8 cellular contexts compared by ENCODE assay signal in genomic region chr2:111491618-111492017, GRCh38.
DNase-seq lines count a peak whose midpoint lies in the region; ATAC-seq and TF ChIP-seq lines count a peak whose summit lies in the region.
"Not testable (repeated sequence)": the region's sequence is repeated elsewhere in the genome, so short reads cannot be mapped to it uniquely, and the experiment has no call there.

No MANE protein-coding gene starts in this region.

- H3K36me3 ChIP-seq in ACC112 (ENCODE audit: insufficient read depth, low read length); GM23248 (ENCODE audit: low read depth); Panc1 (ENCODE audit: control insufficient read depth, insufficient read depth, low read length); brain microvascular endothelial cell (replicated peaks); osteoblast (ENCODE audit: insufficient read depth, low read length): not testable (repeated sequence)

- peaks cover 14% of the 10 kb centered on the region for H3K36me3 Mint-ChIP-seq in activated CD4-positive, alpha-beta T cell treated with anti-CD3 and anti-CD28 coated beads, Interleukin-2, amount 10 ng/mL, durations not matched to agents 7 days and 5 days (ENCODE audit: low read depth)
- H3K36me3 Mint-ChIP-seq in activated T-helper 17 cell treated with anti-CD3 and anti-CD28 coated beads, Interleukin-2, amount 50 U/mL, for 72 hours (ENCODE audit: low read depth) = not testable (repeated sequence)

- H3K4me2 ChIP-seq in GM23248 (ENCODE audit: unreplicated experiment) (peak overlapping the region; percentile 49), osteoblast (ENCODE audit: insufficient read depth, low read length) (peak overlapping the region; percentile 48)

- POLR2A ChIA-PET in Panc1 (lab: Charles Lee); activated CD4-positive, alpha-beta T cell treated with anti-CD3 and anti-CD28 coated beads, Interleukin-2, amount 10 ng/mL, durations not matched to agents 7 days and 5 days (lab: Charles Lee): not testable (repeated sequence)

- H3K4me1 ChIP-seq in ACC112 (ENCODE audit: control insufficient read depth, insufficient read depth, low read length, unreplicated experiment) (peaks cover 19% of the 10 kb centered on the region), GM23248 (ENCODE audit: insufficient read depth) (peaks cover 25% of the 10 kb centered on the region), osteoblast (ENCODE audit: insufficient read depth, low read length) (peaks cover 18% of the 10 kb centered on the region)
- not testable (repeated sequence) for H3K4me1 ChIP-seq in Panc1 (ENCODE audit: control insufficient read depth, insufficient read depth, low read length)

- H3K27ac ChIP-seq in ACC112 (ENCODE audit: low read depth, low read length) = peak overlapping the region; percentile 29; the same call in 1 of the 2 replicates
- peak overlapping the region; percentile 68 for H3K27ac ChIP-seq in GM23248
- H3K27ac ChIP-seq in Panc1 (ENCODE audit: low read length) = 0 out of 2 replicates have a peak overlapping the region, but pooled peaks have one; percentile 44
- not testable (repeated sequence) for H3K27ac ChIP-seq in brain microvascular endothelial cell
- H3K27ac ChIP-seq in osteoblast (ENCODE audit: low read depth, low read length) = peak overlapping the region; percentile 12

- peaks cover 21% of the 10 kb centered on the region for H3F3A ChIP-seq in GM23248 (ENCODE audit: insufficient read depth)

- intact Hi-C loops in Panc1 (cut with micrococcal nuclease; ENCODE audit: unreplicated experiment) = not testable (repeated sequence)

- BruUV-seq in Panc1 (replicated peaks; lab: Mats Ljungman, UMichigan) = not testable (repeated sequence)

- not testable (repeated sequence) for ATAC-seq in Panc1; activated T-helper 17 cell treated with anti-CD3 and anti-CD28 coated beads, Interleukin-2, amount 50 U/mL, for 72 hours (replicated peaks)

- H3K9me2 ChIP-seq in GM23248 (ENCODE audit: insufficient read depth) = not testable (repeated sequence)

- WGBS in GM23248 (ENCODE audit: low coverage in 1 of 2, low lambda C conversion rate in 2 of 2, missing lambda C conversion rate in 2 of 2), 2 experiments = 27 to 40% methylated on average over 4 of the region's 4 CpGs

- TF ChIP-seq CTCF in Panc1 (IDR thresholded peaks at IDR 0.05); brain microvascular endothelial cell (IDR thresholded peaks at IDR 0.05; ENCODE audit: low read depth, low read length, missing control alignments); fibroblast of villous mesenchyme (IDR thresholded peaks at IDR 0.05; ENCODE audit: insufficient read depth, low read depth, low read length); osteoblast (IDR thresholded peaks at IDR 0.05; ENCODE audit: extremely low read depth, low read depth, low read length): not testable (repeated sequence)

- H3K4me1 Mint-ChIP-seq in activated CD4-positive, alpha-beta T cell treated with anti-CD3 and anti-CD28 coated beads, Interleukin-2, amount 10 ng/mL, durations not matched to agents 7 days and 5 days = peaks cover 20% of the 10 kb centered on the region
- not testable (repeated sequence) for H3K4me1 Mint-ChIP-seq in activated T-helper 17 cell treated with anti-CD3 and anti-CD28 coated beads, Interleukin-2, amount 50 U/mL, for 72 hours

- in situ Hi-C loops in GM23248 (cut with MboI) = loop anchor here (25.0 kb wide), 1 partner anchor 171 kb away; no protein-coding TSS in a partner anchor
- in situ Hi-C loops in Panc1 (cut with HindIII; ENCODE audit: low pct_unique_long_range_greater_than_20kb, low sequenced_read_pairs); brain microvascular endothelial cell (cut with HindIII; ENCODE audit: low pct_ligation_motif_present, low sequenced_read_pairs): not testable (repeated sequence)

- H3K9me3 ChIP-seq in GM23248 (ENCODE audit: low read depth); Panc1 (ENCODE audit: control insufficient read depth, insufficient read depth, low read depth, low read length); osteoblast (ENCODE audit: low read depth, low read length): not testable (repeated sequence)

- H3K9ac ChIP-seq in GM23248 = peak overlapping the region; percentile 50

- H4K20me1 ChIP-seq in GM23248 (ENCODE audit: insufficient read depth); osteoblast (ENCODE audit: insufficient read depth, low read length): not testable (repeated sequence)

- not testable (repeated sequence) for H3K27me3 ChIP-seq in ACC112 (ENCODE audit: insufficient read depth, low read length); GM23248 (replicated peaks; ENCODE audit: insufficient read depth); Panc1 (ENCODE audit: control insufficient read depth, insufficient read depth, low read length); brain microvascular endothelial cell (replicated peaks); osteoblast (ENCODE audit: insufficient read depth, low read length)

- not testable (repeated sequence) for H2AFZ ChIP-seq in ACC112 (ENCODE audit: low read length, unreplicated experiment); GM23248; osteoblast (ENCODE audit: low read length)

- H3K79me2 ChIP-seq in ACC112 (ENCODE audit: control insufficient read depth, insufficient read depth, low read length, unreplicated experiment) = peaks cover 35% of the 10 kb centered on the region
- H3K79me2 ChIP-seq in GM23248 (ENCODE audit: insufficient read depth) = peaks cover 48% of the 10 kb centered on the region
- H3K79me2 ChIP-seq in osteoblast (ENCODE audit: insufficient read depth, low read length) = peaks cover 32% of the 10 kb centered on the region

- H3K27ac Mint-ChIP-seq in activated CD4-positive, alpha-beta T cell treated with anti-CD3 and anti-CD28 coated beads, Interleukin-2, amount 10 ng/mL, durations not matched to agents 7 days and 5 days = peak overlapping the region; percentile 43
- H3K27ac Mint-ChIP-seq in activated T-helper 17 cell treated with anti-CD3 and anti-CD28 coated beads, Interleukin-2, amount 50 U/mL, for 72 hours = peak overlapping the region; percentile 74

- peak overlapping the region; percentile 63 for H3K4me3 Mint-ChIP-seq in activated CD4-positive, alpha-beta T cell treated with anti-CD3 and anti-CD28 coated beads, Interleukin-2, amount 10 ng/mL, durations not matched to agents 7 days and 5 days
- peak overlapping the region; percentile 85 for H3K4me3 Mint-ChIP-seq in activated T-helper 17 cell treated with anti-CD3 and anti-CD28 coated beads, Interleukin-2, amount 50 U/mL, for 72 hours

- not testable (repeated sequence) for H3K27me3 Mint-ChIP-seq in activated CD4-positive, alpha-beta T cell treated with anti-CD3 and anti-CD28 coated beads, Interleukin-2, amount 10 ng/mL, durations not matched to agents 7 days and 5 days; activated T-helper 17 cell treated with anti-CD3 and anti-CD28 coated beads, Interleukin-2, amount 50 U/mL, for 72 hours

- CTCF ChIA-PET in Panc1 (lab: Charles Lee); activated CD4-positive, alpha-beta T cell treated with anti-CD3 and anti-CD28 coated beads, Interleukin-2, amount 10 ng/mL, durations not matched to agents 7 days and 5 days (lab: Charles Lee): not testable (repeated sequence)

- peak; percentile 12 for DNase-seq in GM23248
- not testable (repeated sequence) for DNase-seq in Panc1 (ENCODE audit: low read depth, low spot score); activated CD4-positive, alpha-beta T cell treated with anti-CD3 and anti-CD28 coated beads, Interleukin-2, amount 10 ng/mL, durations not matched to agents 7 days and 5 days; brain microvascular endothelial cell; osteoblast (ENCODE audit: insufficient read length, low spot score, missing footprints)
- DNase-seq in fibroblast of villous mesenchyme (ENCODE audit: low read depth) = peak; percentile 20

- H3K4me3 ChIP-seq in ACC112 (ENCODE audit: low read depth, low read length) (peak overlapping the region; percentile 32; the same call in 1 of the 2 replicates), GM23248 (peak overlapping the region; percentile 58), brain microvascular endothelial cell (ENCODE audit: low read depth, low read length) (peak overlapping the region; percentile 26), fibroblast of villous mesenchyme (ENCODE audit: low read depth, low read length) (peak overlapping the region; percentile 41)
- not testable (repeated sequence) for H3K4me3 ChIP-seq in Panc1 (ENCODE audit: low read depth in 2 of 2, low read length in 2 of 2); osteoblast (ENCODE audit: insufficient read depth, low read length)

- not testable (repeated sequence) for H3K9me3 Mint-ChIP-seq in activated CD4-positive, alpha-beta T cell treated with anti-CD3 and anti-CD28 coated beads, Interleukin-2, amount 10 ng/mL, durations not matched to agents 7 days and 5 days; activated T-helper 17 cell treated with anti-CD3 and anti-CD28 coated beads, Interleukin-2, amount 50 U/mL, for 72 hours
